ENCODE assay signal across 20 cellular contexts in genomic region chr9:7315746-7316457, GRCh38.
DNase-seq lines count a peak whose midpoint lies in the region; ATAC-seq and TF ChIP-seq lines count a peak whose summit lies in the region.
"Had no signal": no experiment of that assay in that cellular context is flagged by ENCODE, and none has a peak within 500 bp of the region (broad histone marks: within the 10 kb centered on the region; RNA-seq: fewer than 3 reads in every experiment).

No MANE protein-coding gene starts in this region.

- no peaks in the 10 kb centered on the region for H3K79me2 ChIP-seq in mammary epithelial cell (ENCODE audit: insufficient read depth, low read length)

- no peak overlapping the region for H3K4me3 ChIP-seq in mammary epithelial cell (replicated peaks in 1 of 3; ENCODE audit: insufficient read depth in 1 of 3, low read depth in 2 of 3, low read length in 3 of 3)
- H3K4me3 ChIP-seq in right atrium auricular region: no peak overlapping the region
- H3K4me3 ChIP-seq in gastrocnemius medialis: peak overlapping the region in 1 of 4 donors; percentile 2
- H3K4me3 ChIP-seq: BLaER1 treated with 17β-estradiol and CSF1 and Interleukin-3, amounts not matched to agents 10 nM and 100 nM; right lobe of liver; SJSA1 had no signal

- no peak overlapping the region for H3K27ac ChIP-seq in mammary epithelial cell (ENCODE audit: insufficient read depth, low read depth, low read length)
- H3K27ac ChIP-seq in right atrium auricular region: peak overlapping the region; percentile 21 to 52
- H3K27ac ChIP-seq in gastrocnemius medialis: peak overlapping the region; percentile 60 to 71 (median 66)
- H3K27ac ChIP-seq: right lobe of liver, SJSA1, VCaP had no signal

- CTCF ChIA-PET in mammary epithelial cell (lab: Charles Lee; ENCODE audit: low non-redundant PET): no interaction called here

- H3K27me3 ChIP-seq in mammary epithelial cell (ENCODE audit: insufficient read depth, low read length) (no peaks in the 10 kb centered on the region), right atrium auricular region (no peaks in the 10 kb centered on the region), gastrocnemius medialis (no peaks in the 10 kb centered on the region)
- H3K27me3 ChIP-seq: BLaER1 treated with 17β-estradiol and CSF1 and Interleukin-3, amounts not matched to agents 10 nM and 100 nM; right lobe of liver; SJSA1 had no signal

- H2AFZ ChIP-seq in mammary epithelial cell (ENCODE audit: low read depth, low read length): no peak overlapping the region

- no peak overlapping the region for H3K4me2 ChIP-seq in mammary epithelial cell (ENCODE audit: insufficient read depth, low read depth, low read length)

- no peak overlapping the region for H3K9ac ChIP-seq in mammary epithelial cell (ENCODE audit: insufficient read depth, low read length)

- H3K4me1 ChIP-seq in mammary epithelial cell (ENCODE audit: insufficient read depth, low read length) (no peaks in the 10 kb centered on the region), right atrium auricular region (peaks cover 0 to 4% of the 10 kb centered on the region in 2 donors), gastrocnemius medialis (peaks cover 13 to 19% of the 10 kb centered on the region in 2 donors)
- H3K4me1 ChIP-seq: right lobe of liver, SJSA1 had no signal

- ATAC-seq in gastrocnemius medialis: peak; percentile 89 to 96
- ATAC-seq: activated CD8-positive, alpha-beta memory T cell treated with anti-CD3 and anti-CD28 coated beads, Interleukin-2, amount 10 ng/mL, durations not matched to agents 7 days and 5 days had no signal

- no peak for TF ChIP-seq POLR2A in gastrocnemius medialis (IDR thresholded peaks at IDR 0.05)

- in situ Hi-C loops in mammary epithelial cell (cut with MboI; ENCODE audit: low sequenced_read_pairs in 2 of 2) (no loop called here), gastrocnemius medialis (cut with MboI; ENCODE audit: low sequenced_read_pairs in 4 of 4) (no loop called here)

- dilution Hi-C loops in mammary epithelial cell (cut with HindIII; ENCODE audit: low sequenced_read_pairs): no loop called here

- 62% methylated on average over 5 of the region's 5 CpGs for WGBS in mammary epithelial cell (ENCODE audit: low coverage, missing lambda C conversion rate)

- BruUV-seq in mammary epithelial cell (replicated peaks; lab: Mats Ljungman, UMichigan): no TSS peak

- TF ChIP-seq CTCF in mammary epithelial cell (conservative IDR thresholded peaks at IDR 0.05 in 1 of 2, IDR thresholded peaks at IDR 0.05 in 1 of 2; ENCODE audit: extremely low read depth in 1 of 2, insufficient read depth in 1 of 2, low read depth in 1 of 2, low read length in 2 of 2) (no peak), right atrium auricular region (IDR thresholded peaks at IDR 0.05) (no peak), gastrocnemius medialis (IDR thresholded peaks at IDR 0.05 in 4 of 5, conservative IDR thresholded peaks at IDR 0.05 in 1 of 5) (no peak)

- DNase-seq in LHCN-M2 (ENCODE audit: low read depth) (peak; percentile 86), mammary epithelial cell (peak; percentile 32), right atrium auricular region (ENCODE audit: low spot score) (no peak), gastrocnemius medialis (peak in 1 of 2 donors; percentile 2), kidney glomerular epithelial cell (lab: John Stamatoyannopoulos, UW) (no peak), SK-N-DZ (ENCODE audit: low spot score) (no peak)
- DNase-seq in stimulated activated naive CD4-positive, alpha-beta T cell (lab: John Stamatoyannopoulos, UW): no peak
- DNase-seq in stimulated activated CD4-positive, alpha-beta T cell treated with anti-CD3 and anti-CD28 coated beads, Interleukin-4, amount 100 ng/mL, for 1 hour: no peak
- DNase-seq: activated CD8-positive, alpha-beta memory T cell treated with anti-CD3 and anti-CD28 coated beads, Interleukin-2, amount 10 ng/mL, durations not matched to agents 7 days and 5 days; activated naive CD4-positive, alpha-beta T cell treated with anti-CD3 and anti-CD28 coated beads, Interleukin-2, amount 10 ng/mL, durations not matched to agents 7 days and 5 days; cerebellar nuclear complex; EL; erythroblast; naive B cell; NCI-H187; NK-92 treated with Interleukin-12 subunit alpha and Interleukin-12 subunit beta, amount 100 ng/mL, for 24 hours; right lobe of liver had no signal

- H3K9me3 ChIP-seq in mammary epithelial cell (replicated peaks; ENCODE audit: insufficient read depth, low read length): no peaks in the 10 kb centered on the region
- H3K9me3 ChIP-seq in right atrium auricular region: peaks cover 0 to 28% of the 10 kb centered on the region in 2 donors
- H3K9me3 ChIP-seq in gastrocnemius medialis: peaks cover 0 to 12% (median 0%) of the 10 kb centered on the region in 3 donors
- H3K9me3 ChIP-seq: right lobe of liver, SJSA1 had no signal

- H4K20me1 ChIP-seq in mammary epithelial cell (ENCODE audit: insufficient read depth, low read length): no peaks in the 10 kb centered on the region
- H4K20me1 ChIP-seq: BLaER1 treated with 17β-estradiol and CSF1 and Interleukin-3, amounts not matched to agents 10 nM and 100 nM had no signal

- no peaks in the 10 kb centered on the region for H3K36me3 ChIP-seq in mammary epithelial cell (ENCODE audit: insufficient read depth, low read length)
- no peaks in the 10 kb centered on the region for H3K36me3 ChIP-seq in right atrium auricular region
- H3K36me3 ChIP-seq in gastrocnemius medialis: no peaks in the 10 kb centered on the region
- H3K36me3 ChIP-seq: BLaER1 treated with 17β-estradiol and CSF1 and Interleukin-3, amounts not matched to agents 10 nM and 100 nM; right lobe of liver; SJSA1 had no signal

- intact Hi-C loops in mammary epithelial cell (cut with micrococcal nuclease) (no loop called here), gastrocnemius medialis (cut with DNase I; ENCODE audit: low total_unique reads) (loop anchor here (10.0 kb wide), 1 partner anchor 221 kb away; no protein-coding TSS in a partner anchor)

Comparison
In these comparisons a context has a peak if more than half of its experiments do, and no peak if none do; other contexts are left out.
1. DNase-seq: peak in LHCN-M2 (single experiment) and mammary epithelial cell (single experiment); none in right atrium auricular region (single experiment), stimulated activated naive CD4-positive, alpha-beta T cell (0 of 6), stimulated activated CD4-positive, alpha-beta T cell treated with anti-CD3 and anti-CD28 coated beads, Interleukin-4, amount 100 ng/mL, for 1 hour (single experiment), kidney glomerular epithelial cell (single experiment) and SK-N-DZ (single experiment).